ENCODE assay signal across 27 cellular contexts in genomic region chr7:982511-983181, GRCh38. TPM values are rescaled to one million over a fixed set of nuclear protein-coding genes. Genes with fewer than 3 reads are reported as not detected.
DNase-seq lines count a peak whose midpoint lies in the region; ATAC-seq, FAIRE-seq and TF ChIP-seq lines count a peak whose summit lies in the region.
"Had no signal": no experiment of that assay in that cellular context is flagged by ENCODE, and none has a peak within 500 bp of the region (broad histone marks: within the 10 kb centered on the region; RNA-seq: fewer than 3 reads in every experiment).

Gene CYP2W1, plus strand, starts transcription at chr7:983181. Its CDS starts 31 bp downstream, at chr7:983212.

- peaks cover 5% of the 10 kb centered on the region for H3F3A ChIP-seq in neural progenitor cell (ENCODE audit: low read depth)

- H3K36me3 ChIP-seq in Caco-2 (ENCODE audit: control insufficient read depth, insufficient read depth, low read length) (no peaks in the 10 kb centered on the region), NT2/D1 (ENCODE audit: insufficient read depth, insufficient read length, low read length) (no peaks in the 10 kb centered on the region), neural progenitor cell (no peaks in the 10 kb centered on the region)
- H3K36me3 ChIP-seq: gastrocnemius medialis, right atrium auricular region, SJSA1, spleen, transverse colon had no signal

- DNase-seq in Caco-2 (peak; percentile 53 to 80), NT2/D1 (ENCODE audit: low read depth, low spot score) (no peak), neural progenitor cell (ENCODE audit: low spot score) (peak; percentile 50), urothelium cell line (ENCODE audit: low spot score) (no peak)
- no peak for DNase-seq in activated CD4-positive, alpha-beta memory T cell treated with anti-CD3 and anti-CD28 coated beads for 36 hours
- DNase-seq: activated naive CD4-positive, alpha-beta T cell; activated naive CD8-positive, alpha-beta T cell treated with anti-CD3 and anti-CD28 coated beads, Interleukin-2, amount 50 U/mL, for 24 hours; COR-L47; DND-41; gastrocnemius medialis; hippocampal formation; MV-4-11; NCI-H1436 treated with DMSO at 0.1 percent for 48 hours; posterior cingulate gyrus; RPMI8226; spleen; transverse colon had no signal

- no peak for FAIRE-seq in urothelium cell line (lab: Jason Lieb, UNC)
- FAIRE-seq: endometrium had no signal

- no peak within 1 kb of the TSS for H3K4me3 Mint-ChIP-seq in Caco-2 (ENCODE audit: unreplicated experiment)
- H3K4me3 Mint-ChIP-seq in neural progenitor cell = no peak within 1 kb of the TSS
- H3K4me3 Mint-ChIP-seq in activated CD4-positive, alpha-beta memory T cell treated with anti-CD3 and anti-CD28 coated beads for 36 hours = no peak within 1 kb of the TSS
- H3K4me3 Mint-ChIP-seq: activated naive CD8-positive, alpha-beta T cell treated with anti-CD3 and anti-CD28 coated beads, Interleukin-2, amount 50 U/mL, for 24 hours; central memory CD8-positive, alpha-beta T cell; dendritic cell treated with granulocyte-macrophage colony-stimulating factor and Interleukin-4, amounts not matched to agents 40 ng/mL and 50 ng/mL, for 4 days; memory B cell had no signal

- no peaks in the 10 kb centered on the region for H3K27me3 ChIP-seq in Caco-2 (replicated peaks; ENCODE audit: control insufficient read depth, insufficient read depth, low read length)
- no peaks in the 10 kb centered on the region for H3K27me3 ChIP-seq in NT2/D1 (ENCODE audit: insufficient read depth, insufficient read length)
- H3K27me3 ChIP-seq in neural progenitor cell = no peaks in the 10 kb centered on the region
- H3K27me3 ChIP-seq: right atrium auricular region, SJSA1 had no signal

- H3K9ac ChIP-seq in NT2/D1 (ENCODE audit: insufficient read length, low read depth) (peak within 1 kb of the TSS; percentile 42), neural progenitor cell (no peak within 1 kb of the TSS)

- H3K4me3 ChIP-seq in Caco-2 (ENCODE audit: low read depth, low read length) = peak within 1 kb of the TSS; percentile 32
- H3K4me3 ChIP-seq in NT2/D1 (ENCODE audit: insufficient read length, low read depth) = no peak within 1 kb of the TSS
- no peak within 1 kb of the TSS for H3K4me3 ChIP-seq in neural progenitor cell
- H3K4me3 ChIP-seq: gastrocnemius medialis, right atrium auricular region, SJSA1, spleen, transverse colon had no signal

- intact Hi-C loops in Caco-2 (cut with micrococcal nuclease; ENCODE audit: unreplicated experiment) = no loop called here
- intact Hi-C loops in activated CD4-positive, alpha-beta memory T cell treated with anti-CD3 and anti-CD28 coated beads for 36 hours (cut with micrococcal nuclease) = no loop called here

- no peaks in the 10 kb centered on the region for H3K79me2 ChIP-seq in neural progenitor cell (ENCODE audit: low read depth)

- peaks cover 6% of the 10 kb centered on the region for H3K4me1 Mint-ChIP-seq in Caco-2 (ENCODE audit: low read depth, unreplicated experiment)
- H3K4me1 Mint-ChIP-seq in neural progenitor cell = peaks cover 10% of the 10 kb centered on the region
- no peaks in the 10 kb centered on the region for H3K4me1 Mint-ChIP-seq in activated CD4-positive, alpha-beta memory T cell treated with anti-CD3 and anti-CD28 coated beads for 36 hours (ENCODE audit: low read depth)
- H3K4me1 Mint-ChIP-seq: activated naive CD8-positive, alpha-beta T cell treated with anti-CD3 and anti-CD28 coated beads, Interleukin-2, amount 50 U/mL, for 24 hours; central memory CD8-positive, alpha-beta T cell had no signal

- no peaks in the 10 kb centered on the region for H3K27me3 Mint-ChIP-seq in Caco-2 (ENCODE audit: insufficient read depth, unreplicated experiment)
- peaks cover 4% of the 10 kb centered on the region for H3K27me3 Mint-ChIP-seq in neural progenitor cell (ENCODE audit: insufficient read depth, low read depth)
- no peaks in the 10 kb centered on the region for H3K27me3 Mint-ChIP-seq in activated CD4-positive, alpha-beta memory T cell treated with anti-CD3 and anti-CD28 coated beads for 36 hours

- H3K4me1 ChIP-seq in Caco-2 = peaks cover 50% of the 10 kb centered on the region
- peaks cover 23% of the 10 kb centered on the region for H3K4me1 ChIP-seq in NT2/D1 (ENCODE audit: insufficient read depth, insufficient read length)
- H3K4me1 ChIP-seq in neural progenitor cell = peaks cover 12% of the 10 kb centered on the region
- H3K4me1 ChIP-seq: gastrocnemius medialis had no signal

- POLR2A ChIA-PET in Caco-2 (lab: Charles Lee) = interaction anchor here (0.6 kb wide), 2 partner anchors 156 to 173 kb away, joined by 3 to 5 read pairs; a partner anchor contains a TSS
- POLR2A ChIA-PET in activated CD4-positive, alpha-beta memory T cell treated with anti-CD3 and anti-CD28 coated beads for 36 hours (lab: Charles Lee) = no interaction called here

- H3K4me2 ChIP-seq in neural progenitor cell = no peak within 1 kb of the TSS

- TF ChIP-seq CTCF in Caco-2 (IDR thresholded peaks at IDR 0.05; ENCODE audit: insufficient read depth in 1 of 2, low read depth in 1 of 2, low read length in 1 of 2, severe bottlenecking in 1 of 2, unreplicated experiment in 1 of 2) (no peak), neural progenitor cell (IDR thresholded peaks at IDR 0.05) (no peak)

- H4K20me1 ChIP-seq in neural progenitor cell (ENCODE audit: low read depth) = no peaks in the 10 kb centered on the region

- no peak within 1 kb of the TSS for H3K27ac ChIP-seq in neural progenitor cell
- H3K27ac ChIP-seq: gastrocnemius medialis, right atrium auricular region, SJSA1, spleen had no signal

- H2AFZ ChIP-seq in neural progenitor cell (replicated peaks) = no peak within 1 kb of the TSS

- CTCF ChIA-PET in Caco-2 (lab: Charles Lee) = interaction anchor here (0.6 to 1.4 kb wide), 3 partner anchors 10 to 78 kb away, joined by 3 to 17 read pairs (median 3); no protein-coding TSS in a partner anchor
- CTCF ChIA-PET in activated CD4-positive, alpha-beta memory T cell treated with anti-CD3 and anti-CD28 coated beads for 36 hours (lab: Charles Lee) = interaction anchor here (0.6 to 3.5 kb wide), 4 partner anchors 10 to 170 kb away, joined by 3 to 18 read pairs (median 4); no protein-coding TSS in a partner anchor

- peak within 1 kb of the TSS; percentile 29 for H3K27ac Mint-ChIP-seq in Caco-2 (ENCODE audit: unreplicated experiment)
- no peak within 1 kb of the TSS for H3K27ac Mint-ChIP-seq in neural progenitor cell
- H3K27ac Mint-ChIP-seq in activated CD4-positive, alpha-beta memory T cell treated with anti-CD3 and anti-CD28 coated beads for 36 hours = no peak within 1 kb of the TSS
- H3K27ac Mint-ChIP-seq: activated naive CD8-positive, alpha-beta T cell treated with anti-CD3 and anti-CD28 coated beads, Interleukin-2, amount 50 U/mL, for 24 hours; dendritic cell treated with granulocyte-macrophage colony-stimulating factor and Interleukin-4, amounts not matched to agents 40 ng/mL and 50 ng/mL, for 4 days; memory B cell had no signal

- ATAC-seq in esophagus mucosa (peak; percentile 4), GM19452 (IDR thresholded peaks at IDR 0.05; ENCODE audit: unreplicated experiment) (no peak)
- ATAC-seq: activated naive CD8-positive, alpha-beta T cell treated with anti-CD3 and anti-CD28 coated beads, Interleukin-2, amount 50 U/mL, for 24 hours; gastrocnemius medialis had no signal

- H3K36me3 Mint-ChIP-seq in Caco-2 (ENCODE audit: insufficient read depth, unreplicated experiment) (peaks cover 4% of the 10 kb centered on the region), neural progenitor cell (no peaks in the 10 kb centered on the region)
- no peaks in the 10 kb centered on the region for H3K36me3 Mint-ChIP-seq in activated CD4-positive, alpha-beta memory T cell treated with anti-CD3 and anti-CD28 coated beads for 36 hours
- H3K36me3 Mint-ChIP-seq: memory B cell had no signal

- H3K9me3 ChIP-seq in Caco-2 (no peaks in the 10 kb centered on the region), NT2/D1 (ENCODE audit: insufficient read depth, low read length) (no peaks in the 10 kb centered on the region), neural progenitor cell (ENCODE audit: low read depth) (no peaks in the 10 kb centered on the region)
- H3K9me3 ChIP-seq: gastrocnemius medialis, right atrium auricular region, SJSA1, spleen, transverse colon had no signal

- no TSS peak for BruUV-seq in Caco-2 (replicated peaks; lab: Mats Ljungman, UMichigan)

- H3K9me3 Mint-ChIP-seq in Caco-2 (ENCODE audit: unreplicated experiment) (no peaks in the 10 kb centered on the region), neural progenitor cell (no peaks in the 10 kb centered on the region)
- no peaks in the 10 kb centered on the region for H3K9me3 Mint-ChIP-seq in activated CD4-positive, alpha-beta memory T cell treated with anti-CD3 and anti-CD28 coated beads for 36 hours
- H3K9me3 Mint-ChIP-seq: activated naive CD8-positive, alpha-beta T cell treated with anti-CD3 and anti-CD28 coated beads, Interleukin-2, amount 50 U/mL, for 24 hours; central memory CD8-positive, alpha-beta T cell; dendritic cell treated with granulocyte-macrophage colony-stimulating factor and Interleukin-4, amounts not matched to agents 40 ng/mL and 50 ng/mL, for 4 days; memory B cell had no signal

RNA-seq across cellular contexts. Expression of gene CYP2W1, which starts in this region (rescaled TPM):
- total RNA-seq in Caco-2 (2022) (24.0 and 25.1 TPM in 2 replicates), esophagus mucosa (0.36 TPM), neural progenitor cell (ENCODE audit: low replicate concordance) (0.06 TPM in 1 of 2 replicates, not detected in the other)
- not detected for total RNA-seq in activated CD4-positive, alpha-beta memory T cell treated with anti-CD3 and anti-CD28 coated beads for 36 hours
- total RNA-seq: fibroblast of lung, gastrocnemius medialis, LHCN-M2, right atrium auricular region, SJSA1 had no signal

Comparison
In these comparisons a context has a peak if more than half of its experiments do, and no peak if none do; other contexts are left out.
1. RNA of gene CYP2W1 (total RNA-seq): 24.0 to 25.1 TPM in Caco-2; 0.36 TPM in esophagus mucosa (single experiment), not detected in activated CD4-positive, alpha-beta memory T cell treated with anti-CD3 and anti-CD28 coated beads for 36 hours and 0.06 TPM in neural progenitor cell; every median in the first group is over 10 times any median in the second.
2. Peak in ATAC-seq in esophagus mucosa; RNA of the gene not detected or under 1 TPM.
3. Peak in DNase-seq in neural progenitor cell; RNA of the gene not detected or under 1 TPM.
4. DNase-seq: peak in Caco-2 (2 of 2); none in NT2/D1 (single experiment), urothelium cell line (single experiment) and activated CD4-positive, alpha-beta memory T cell treated with anti-CD3 and anti-CD28 coated beads for 36 hours (single experiment).